8 cellular contexts compared by ENCODE assay signal in the genomic region with DNA sequence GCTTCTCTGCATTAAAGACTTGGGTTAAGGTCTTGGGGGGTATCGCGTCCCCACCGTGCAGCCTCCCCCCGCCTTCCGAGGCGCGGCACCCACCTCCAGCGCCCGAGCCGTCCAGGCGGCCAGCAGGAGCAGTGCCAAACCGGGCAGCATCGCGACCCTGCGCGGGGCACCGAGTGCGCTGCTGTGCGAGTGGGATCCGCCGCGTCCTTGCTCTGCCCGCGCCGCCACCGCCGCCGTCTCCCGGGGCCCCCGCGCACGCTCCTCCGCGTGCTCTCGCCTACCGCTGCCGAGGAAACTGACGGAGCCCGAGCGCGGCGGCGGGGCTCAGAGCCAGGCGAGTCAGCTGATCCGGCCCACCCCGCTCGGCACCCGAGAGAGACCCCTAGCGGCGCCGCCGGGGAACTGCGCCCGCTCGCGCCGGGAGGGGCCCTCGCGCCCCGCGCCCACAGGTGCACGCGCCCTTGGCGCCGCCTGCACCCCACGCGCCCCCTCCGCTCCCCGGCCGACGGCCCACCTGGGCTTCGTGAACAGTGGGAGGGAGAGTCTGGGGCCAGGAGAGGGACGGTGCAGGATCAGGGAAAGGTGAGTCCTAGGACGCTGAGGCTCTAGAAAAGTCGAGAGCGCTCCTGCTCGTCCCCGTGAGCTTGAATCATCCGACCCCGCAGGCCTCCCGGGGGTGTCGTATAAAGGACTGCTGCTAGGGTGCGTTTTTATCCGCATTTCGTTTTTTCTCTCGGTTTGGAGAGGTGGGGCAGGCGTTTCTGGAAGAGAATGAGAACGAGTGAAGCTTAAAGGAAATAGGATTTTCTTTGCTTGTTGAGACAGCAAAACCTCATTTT. TPM values are rescaled to one million over a fixed set of nuclear protein-coding genes. Genes with fewer than 3 reads are reported as not detected.
DNase-seq lines count a peak whose midpoint lies in the region; ATAC-seq and TF ChIP-seq lines count a peak whose summit lies in the region.

A gene (minus strand): TSS at position 300 of the 839 bp plus-strand sequence. CDS start 150 bp downstream, at position 150.

- POLR2A ChIA-PET in IMR-90 (lab: Charles Lee; ENCODE audit: unreplicated experiment) = no interaction called here

- BruUV-seq in IMR-90 (replicated peaks; lab: Mats Ljungman, UMichigan) = no TSS peak

- H3K4me3 ChIP-seq in IMR-90 (ENCODE audit: insufficient read depth, low read depth, low read length) = peak within 1 kb of the TSS; percentile 62
- H3K4me3 ChIP-seq in RWPE2 (ENCODE audit: severe bottlenecking) = peak within 1 kb of the TSS; percentile 83
- peak within 1 kb of the TSS; percentile 96 for H3K4me3 ChIP-seq in neuron (ENCODE audit: low read length)

- no peaks in the 10 kb centered on the region for H3K9me3 ChIP-seq in IMR-90 (ENCODE audit: control insufficient read depth, insufficient read depth, low read length)
- no peaks in the 10 kb centered on the region for H3K9me3 ChIP-seq in RWPE2 (ENCODE audit: severe bottlenecking)
- no peaks in the 10 kb centered on the region for H3K9me3 ChIP-seq in neuron (ENCODE audit: low read length)

- peak within 1 kb of the TSS; percentile 77 for H2BK120ac ChIP-seq in IMR-90 (ENCODE audit: low read depth, low read length)

- peak within 1 kb of the TSS; percentile 1 for H3K18ac ChIP-seq in IMR-90 (ENCODE audit: low read depth, low read length)

- H3K56ac ChIP-seq in IMR-90 (ENCODE audit: extremely low read depth, insufficient read depth, low read length) = peak within 1 kb of the TSS; percentile 76; the same call in 1 of the 2 replicates

- peaks cover 18% of the 10 kb centered on the region for H4K20me1 ChIP-seq in IMR-90 (ENCODE audit: insufficient read depth, low read length)

- H3K9ac ChIP-seq in IMR-90 (ENCODE audit: low read depth, low read length) = peak within 1 kb of the TSS; percentile 92

- H3K36me3 ChIP-seq in IMR-90 (ENCODE audit: control insufficient read depth, insufficient read depth, low read length) (no peaks in the 10 kb centered on the region), RWPE2 (ENCODE audit: low read depth) (no peaks in the 10 kb centered on the region), neuron (ENCODE audit: insufficient read depth, low read length) (no peaks in the 10 kb centered on the region)

- peak within 1 kb of the TSS; percentile 91 for H3K14ac ChIP-seq in IMR-90 (replicated peaks; ENCODE audit: low read depth, low read length)

- CTCF ChIA-PET in IMR-90 (lab: Yijun Ruan, JAX) = interaction anchor here (0.6 to 1.2 kb wide), 7 partner anchors 9 to 275 kb away, joined by 3 read pairs; no protein-coding TSS in a partner anchor

- in situ Hi-C loops in IMR-90 (cut with MboI; ENCODE audit: low sequenced_read_pairs) = no loop called here

- peaks cover 3% of the 10 kb centered on the region for H3K9me1 ChIP-seq in IMR-90 (ENCODE audit: insufficient read depth, low read length)

- H4K91ac ChIP-seq in IMR-90 (ENCODE audit: insufficient read depth, low read depth, low read length) = peak within 1 kb of the TSS; percentile 79

- 0 out of 2 replicates have a peak within 1 kb of the TSS, but pooled peaks have one; percentile 2 for H4K5ac ChIP-seq in IMR-90 (ENCODE audit: low read depth, low read length)

- peak; percentile 71 for TF ChIP-seq RAD21 in IMR-90 (IDR thresholded peaks at IDR 0.05; ENCODE audit: low read length)

- intact Hi-C loops in IMR-90 (cut with micrococcal nuclease) = loop anchor here (1.0 to 2.0 kb wide), 3 partner anchors 100 to 288 kb away; no protein-coding TSS in a partner anchor

- peak within 1 kb of the TSS; percentile 88 for H2AK9ac ChIP-seq in IMR-90 (replicated peaks; ENCODE audit: low read depth, low read length, poor library complexity)

- DNase-seq in DMS153 (lab: John Stamatoyannopoulos, UW) (peak; percentile 43), IMR-90 (peak; percentile 70), RWPE2 (ENCODE audit: low spot score) (peak; percentile 68), foreskin keratinocyte (peak; percentile 38 to 63), stromal cell of bone marrow (ENCODE audit: low read depth) (peak; percentile 55)
- DNase-seq in activated gamma-delta T cell treated with anti-CD3 and anti-CD28 coated beads, Interleukin-2, amount 50 U/mL, for 16 hours (ENCODE audit: low read depth) = peak; percentile 79

- H3K27me3 ChIP-seq in IMR-90 (ENCODE audit: control insufficient read depth, insufficient read depth, low read length) (no peaks in the 10 kb centered on the region), RWPE2 (ENCODE audit: insufficient read depth, poor library complexity, severe bottlenecking) (no peaks in the 10 kb centered on the region), foreskin keratinocyte (no peaks in the 10 kb centered on the region), neuron (ENCODE audit: insufficient read depth, low read length) (no peaks in the 10 kb centered on the region)

- 0% methylated on average over 11 of the region's 88 CpGs; no CpG with 5 or more reads in 1 of the 2 experiments for WGBS in IMR-90 (ENCODE audit: extremely low coverage in 2 of 2, insufficient read length in 1 of 2), 2 experiments

- dilution Hi-C loops in IMR-90 (cut with HindIII; ENCODE audit: low sequenced_read_pairs, unreplicated experiment) = no loop called here

- peak within 1 kb of the TSS; percentile 96 for H3K4me2 ChIP-seq in IMR-90 (ENCODE audit: low read depth, low read length)

- TF ChIP-seq POLR2A in IMR-90 (IDR thresholded peaks at IDR 0.05; ENCODE audit: low read depth, low read length) = peak; percentile 58

- peak within 1 kb of the TSS; percentile 89 for H3K4ac ChIP-seq in IMR-90 (ENCODE audit: low read depth, low read length)

- H2BK20ac ChIP-seq in IMR-90 (ENCODE audit: low read depth, low read length) = no peak within 1 kb of the TSS

- H2BK15ac ChIP-seq in IMR-90 (ENCODE audit: low read depth, low read length) = 0 out of 3 replicates have a peak within 1 kb of the TSS, but pooled peaks have one; percentile 34

- H2AK5ac ChIP-seq in IMR-90 (ENCODE audit: low read depth, low read length) = peak within 1 kb of the TSS; percentile 18; the same call in 1 of the 2 replicates

- H3K27ac ChIP-seq in IMR-90 (ENCODE audit: insufficient read depth, low read length) = peak within 1 kb of the TSS; percentile 89
- H3K27ac ChIP-seq in RWPE2 (ENCODE audit: poor library complexity, severe bottlenecking) = peak within 1 kb of the TSS; percentile 76
- peak within 1 kb of the TSS; percentile 80 for H3K27ac ChIP-seq in foreskin keratinocyte

- H4K8ac ChIP-seq in IMR-90 (ENCODE audit: low read depth in 2 of 2, low read length in 2 of 2) = peak within 1 kb of the TSS; percentile 42 to 85; a peak in 3 of 4 replicates

- peak within 1 kb of the TSS; percentile 98 for H3K23ac ChIP-seq in IMR-90 (ENCODE audit: low read depth, low read length)

- TF ChIP-seq CTCF in IMR-90 (conservative IDR thresholded peaks at IDR 0.05; ENCODE audit: low read depth, low read length) (peak; percentile 83), RWPE2 (IDR thresholded peaks at IDR 0.05; ENCODE audit: poor library complexity, severe bottlenecking) (peak; percentile 97), foreskin keratinocyte (conservative IDR thresholded peaks at IDR 0.05) (peak; percentile 97)

- H3K4me1 ChIP-seq in IMR-90 (ENCODE audit: control insufficient read depth, insufficient read depth, low read length) (peaks cover 10% of the 10 kb centered on the region), RWPE2 (ENCODE audit: insufficient read depth, poor library complexity, severe bottlenecking) (peaks cover 28% of the 10 kb centered on the region), foreskin keratinocyte (peaks cover 27% of the 10 kb centered on the region), neuron (ENCODE audit: insufficient read depth, low read length) (peaks cover 40% of the 10 kb centered on the region)

- H2AFZ ChIP-seq in IMR-90 (replicated peaks; ENCODE audit: low read length, poor library complexity) (peak within 1 kb of the TSS; percentile 96), neuron (ENCODE audit: low read depth, low read length) (peak within 1 kb of the TSS; percentile 99)

- ATAC-seq in GM21526 (IDR thresholded peaks at IDR 0.05; ENCODE audit: low FRiP score, unreplicated experiment) (peak; percentile 79), IMR-90 (ENCODE audit: low read depth) (peak; percentile 79), RWPE2 (ENCODE audit: low read depth) (peak; percentile 54), foreskin keratinocyte (peak; percentile 79)

- H3K79me1 ChIP-seq in IMR-90 (ENCODE audit: low read depth in 1 of 2, low read length in 2 of 2) = peaks cover 6 to 28% of the 10 kb centered on the region in 2 experiments; a peak in 2 of 4 replicates

- peak within 1 kb of the TSS; percentile 80 for H2BK5ac ChIP-seq in IMR-90 (ENCODE audit: low read depth, low read length, poor library complexity, severe bottlenecking)

TF ChIP-seq in IMR-90, 13 proteins besides CTCF, POLR2A, EP300 and RAD21 (continues in another document):
- TF ChIP-seq FOS (IDR thresholded peaks at IDR 0.05; ENCODE audit: low read depth, low read length) (no peak), MXI1 (IDR thresholded peaks at IDR 0.05; ENCODE audit: borderline replicate concordance, low read depth, low read length) (peak; percentile 95), BHLHE40 (IDR thresholded peaks at IDR 0.05; ENCODE audit: low read depth, low read length) (no peak), RCOR1 (IDR thresholded peaks at IDR 0.05; ENCODE audit: insufficient replicate concordance, low read length) (no peak), MAFK (IDR thresholded peaks at IDR 0.05; ENCODE audit: low read depth, low read length) (no peak), MAZ (IDR thresholded peaks at IDR 0.05; ENCODE audit: borderline replicate concordance, low read depth, low read length) (peak; percentile 94), CHD1 (IDR thresholded peaks at IDR 0.05; ENCODE audit: low read depth, low read length) (no peak), RFX5 (IDR thresholded peaks at IDR 0.05; ENCODE audit: low read depth, low read length) (no peak)
- TF ChIP-seq, protein P1, sequence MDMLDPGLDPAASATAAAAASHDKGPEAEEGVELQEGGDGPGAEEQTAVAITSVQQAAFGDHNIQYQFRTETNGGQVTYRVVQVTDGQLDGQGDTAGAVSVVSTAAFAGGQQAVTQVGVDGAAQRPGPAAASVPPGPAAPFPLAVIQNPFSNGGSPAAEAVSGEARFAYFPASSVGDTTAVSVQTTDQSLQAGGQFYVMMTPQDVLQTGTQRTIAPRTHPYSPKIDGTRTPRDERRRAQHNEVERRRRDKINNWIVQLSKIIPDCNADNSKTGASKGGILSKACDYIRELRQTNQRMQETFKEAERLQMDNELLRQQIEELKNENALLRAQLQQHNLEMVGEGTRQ (IDR thresholded peaks at IDR 0.05; ENCODE audit: low read depth, low read length) = peak; percentile 89

RNA-seq across cellular contexts. Expression of the gene that starts here (rescaled TPM):
- total RNA-seq in IMR-90 (2012; rRNA removed) (191 and 196 TPM in 2 replicates), foreskin keratinocyte (472 and 479 TPM in 2 replicates)
- polyA plus RNA-seq in IMR-90 (2012; rRNA removed) (503 and 530 TPM in 2 replicates), foreskin keratinocyte (270 TPM in 2 replicates)
- polyA plus RNA-seq in IMR-90 (2012; cell fraction: cytosol; rRNA removed) = 488 and 558 TPM in 2 replicates
- polyA plus RNA-seq in IMR-90 (2012; cell fraction: nucleus; rRNA removed; ENCODE audit: low replicate concordance) = 167 and 391 TPM in 2 replicates

Comparison
In these comparisons a context has a peak if more than half of its experiments do, and no peak if none do; other contexts are left out.
1. Peak in every context shown above with its lines: DNase-seq, ATAC-seq, H3K4me3 ChIP-seq and H3K27ac ChIP-seq.